Comparison of ENCODE assay signal across 33 cellular contexts in genomic region chr1:211875541-211875940, GRCh38.
"Had no signal": no experiment of that assay in that cellular context is flagged by ENCODE, and none has a peak within 500 bp of the region (broad histone marks: within the 10 kb centered on the region; RNA-seq: fewer than 3 reads in every experiment).

No MANE protein-coding gene starts in this region.

- H3K9ac ChIP-seq: KMS-11 had no signal

- H3K27ac ChIP-seq: KMS-11 had no signal

- H3K4me2 ChIP-seq: KMS-11 had no signal

- DNase-seq: Karpas-422, Kasumi-1, MM.1S, MV-4-11, NCI-H1048, NCI-H1092, NCI-H1092 treated with DMSO at 0.1 percent for 48 hours, NCI-H1105, NCI-H1105 treated with DMSO at 0.1 percent for 48 hours, NCI-H1417, NCI-H1417 treated with DMSO at 0.1 percent for 48 hours, NCI-H1436, NCI-H1436 treated with DMSO at 0.1 percent for 48 hours, NCI-H146, NCI-H1694, NCI-H1694 treated with DMSO at 0.1 percent for 48 hours, NCI-H187, NCI-H187 treated with DMSO at 0.1 percent for 48 hours, NCI-H1930, NCI-H2029, NCI-H2029 treated with DMSO at 0.1 percent for 48 hours, NCI-H2081, NCI-H2081 treated with DMSO at 0.1 percent for 48 hours, NCI-H2107, NCI-H2171, NCI-H2171 treated with DMSO at 0.1 percent for 48 hours, NCI-H2227 treated with DMSO at 0.1 percent for 48 hours, NCI-H226, NCI-H345, NCI-H510A, NCI-H510A treated with DMSO at 0.1 percent for 48 hours had no signal

- H3K4me3 ChIP-seq: MG63 had no signal

- H3K36me3 ChIP-seq: MG63 had no signal

- H3K27me3 ChIP-seq: MG63 had no signal
